In genomic region chr18:70423120-70423519, GRCh38 we compare ENCODE assay signal across 2 cellular contexts.
TF ChIP-seq lines count a peak whose summit lies in the region.

No MANE protein-coding gene starts in this region.

TF ChIP-seq in liver, 16 proteins besides CTCF, POLR2A, EP300 and RAD21:
- TF ChIP-seq ZBTB33 (IDR thresholded peaks at IDR 0.05) (no peak), EGR1 (IDR thresholded peaks at IDR 0.05; ENCODE audit: low read depth in 2 of 2) (no peak), HNF4A (conservative IDR thresholded peaks at IDR 0.05) (no peak), ATF3 (IDR thresholded peaks at IDR 0.05) (no peak), REST (IDR thresholded peaks at IDR 0.05) (no peak), MAX (IDR thresholded peaks at IDR 0.05) (no peak), GABPA (IDR thresholded peaks at IDR 0.05 in 1 of 2, conservative IDR thresholded peaks at IDR 0.05 in 1 of 2) (no peak), FOXA1 (IDR thresholded peaks at IDR 0.05) (no peak), RXRA (IDR thresholded peaks at IDR 0.05) (no peak), HNF4G (IDR thresholded peaks at IDR 0.05) (no peak), FOXA2 (IDR thresholded peaks at IDR 0.05) (no peak), NR2F2 (IDR thresholded peaks at IDR 0.05) (no peak), TAF1 (conservative IDR thresholded peaks at IDR 0.05) (no peak), SP1 (IDR thresholded peaks at IDR 0.05) (no peak), YY1 (IDR thresholded peaks at IDR 0.05) (no peak), JUND (IDR thresholded peaks at IDR 0.05) (no peak)

TF ChIP-seq in HepG2, 621 proteins besides CTCF, POLR2A, EP300 and RAD21 (continues in another document):
- TF ChIP-seq NFAT5 (CRISPR knock-in tag; IDR thresholded peaks at IDR 0.05) (no peak), JUN (CRISPR knock-in tag; IDR thresholded peaks at IDR 0.05) (no peak), ZNF263 (CRISPR knock-in tag; IDR thresholded peaks at IDR 0.05) (no peak), ZNF605 (CRISPR knock-in tag; IDR thresholded peaks at IDR 0.05) (no peak), ZNF160 (CRISPR knock-in tag; IDR thresholded peaks at IDR 0.05) (no peak), ZNF33A (CRISPR knock-in tag; IDR thresholded peaks at IDR 0.05; ENCODE audit: borderline replicate concordance) (no peak), ZBTB49 (CRISPR knock-in tag; IDR thresholded peaks at IDR 0.05; ENCODE audit: borderline replicate concordance) (no peak), ZNF761 (CRISPR knock-in tag; conservative IDR thresholded peaks at IDR 0.05) (no peak), HNRNPUL1 (IDR thresholded peaks at IDR 0.05; ENCODE audit: low read depth, low read length) (no peak), ZBTB40 (IDR thresholded peaks at IDR 0.05) (no peak), ZBTB40 (CRISPR knock-in tag; IDR thresholded peaks at IDR 0.05) (no peak), KDM6A (CRISPR knock-in tag; IDR thresholded peaks at IDR 0.05; ENCODE audit: low read depth) (no peak), ZNF513 (CRISPR knock-in tag; conservative IDR thresholded peaks at IDR 0.05) (no peak), SRY (CRISPR knock-in tag; IDR thresholded peaks at IDR 0.05) (no peak), CCAR2 (optimal IDR thresholded peaks at IDR 0.05; ENCODE audit: low read depth, low read length) (no peak), CCDC6 (CRISPR knock-in tag; IDR thresholded peaks at IDR 0.05) (no peak), ZNF318 (CRISPR knock-in tag; IDR thresholded peaks at IDR 0.05) (no peak)
